ENCODE assay signal across 9 cellular contexts in genomic region chr16:84117482-84117843, GRCh38. TPM values are rescaled to one million over a fixed set of nuclear protein-coding genes. Genes with fewer than 3 reads are reported as not detected.
DNase-seq lines count a peak whose midpoint lies in the region; ATAC-seq, FAIRE-seq and TF ChIP-seq lines count a peak whose summit lies in the region.
"Had no signal": no experiment of that assay in that cellular context is flagged by ENCODE, and none has a peak within 500 bp of the region (broad histone marks: within the 10 kb centered on the region; RNA-seq: fewer than 3 reads in every experiment).

No MANE protein-coding gene starts in this region.

- H4K20me1 ChIP-seq in HepG2 (ENCODE audit: insufficient read depth, low read length) = no peaks in the 10 kb centered on the region

- TF ChIP-seq EP300 in HepG2 (IDR thresholded peaks at IDR 0.05; ENCODE audit: low read depth in 2 of 2, low read length in 2 of 2) (no peak), HepG2 (CRISPR knock-in tag; IDR thresholded peaks at IDR 0.05; ENCODE audit: borderline replicate concordance) (no peak)

- POLR2A ChIA-PET in HepG2 (lab: Yijun Ruan, JAX) = interaction anchor here (0.8 to 6.5 kb wide), 15 partner anchors 11 to 165 kb away, joined by 3 to 142 read pairs (median 6); partner anchors contain the start of genes DNAAF1, HSDL1, OSGIN1 and TAF1C

- H3K9ac ChIP-seq in SK-N-MC (ENCODE audit: insufficient read length) = peak overlapping the region; percentile 93
- H3K9ac ChIP-seq in HepG2 (ENCODE audit: insufficient read depth, low read depth, low read length) = peak overlapping the region; percentile 94

- peaks cover 0 to 3% of the 10 kb centered on the region in 2 experiments; a peak in 1 of 5 replicates for H3K27me3 ChIP-seq in HepG2 (ENCODE audit: control insufficient read depth in 1 of 2, insufficient read depth in 2 of 2, low read length in 2 of 2)

- no peak for TF ChIP-seq POLR2A in HepG2 (IDR thresholded peaks at IDR 0.05; ENCODE audit: insufficient read depth in 1 of 2, low read depth in 2 of 2, low read length in 2 of 2)

- H3K36me3 ChIP-seq in SK-N-MC (ENCODE audit: insufficient read depth, low read length) = no peaks in the 10 kb centered on the region
- H3K36me3 ChIP-seq in HepG2 (replicated peaks in 1 of 2; ENCODE audit: control insufficient read depth in 1 of 2, insufficient read depth in 2 of 2, low read length in 2 of 2) = peaks cover 0 to 3% of the 10 kb centered on the region in 2 experiments; a peak in 1 of 5 replicates

- peak overlapping the region; percentile 91 for H3K4me2 ChIP-seq in HepG2 (ENCODE audit: low read depth, low read length)

- DNase-seq in DMS53 treated with DMSO at 0.1 percent for 48 hours (lab: John Stamatoyannopoulos, UW; ENCODE audit: unreplicated experiment) (peak; percentile 8), SK-N-MC (ENCODE audit: low read depth, low spot score) (no peak), cerebellar cortex (ENCODE audit: low spot score) (peak; percentile 60), HepG2 (ENCODE audit: low spot score) (no peak), NCI-H774 (lab: John Stamatoyannopoulos, UW) (no peak), KBM-7 (no peak)
- peak; percentile 31 to 34 for DNase-seq in stimulated activated CD8-positive, alpha-beta memory T cell treated with anti-CD3 and anti-CD28 coated beads, Interleukin-7, amount 100 ng/mL, for 4 hours (ENCODE audit: low read depth in 2 of 2)

- H2AFZ ChIP-seq in HepG2 (ENCODE audit: low read length) = no peak overlapping the region

- H3K79me2 ChIP-seq in HepG2 (ENCODE audit: insufficient read depth, low read length) = peaks cover 43% of the 10 kb centered on the region

- CTCF ChIA-PET in HepG2 (lab: Yijun Ruan, JAX; ENCODE audit: low intra/inter-chr PET ratio, low total read pairs) = no interaction called here

- intact Hi-C loops in HepG2 (cut with micrococcal nuclease; ENCODE audit: unreplicated experiment) = no loop called here

- peak; percentile 12 for ATAC-seq in HG02943 (IDR thresholded peaks at IDR 0.05; ENCODE audit: low read depth, unreplicated experiment)
- peak; percentile 32 for ATAC-seq in HepG2

- no peak for TF ChIP-seq RAD21 in HepG2 (CRISPR knock-in tag; IDR thresholded peaks at IDR 0.05)

- H3K4me3 ChIP-seq in SK-N-MC (peak overlapping the region; percentile 86), HepG2 (replicated peaks in 1 of 3; ENCODE audit: insufficient read depth in 1 of 3, low read depth in 2 of 3, low read length in 3 of 3) (peak overlapping the region; percentile 92 to 99 (median 93))

- no peak; the same call in 1 of the 2 replicates for TF ChIP-seq CTCF in HepG2 (CRISPR knock-in tag; IDR thresholded peaks at IDR 0.05)

- 8% methylated on average over 13 of the region's 13 CpGs for WGBS in HepG2 (ENCODE audit: low lambda C conversion rate)

- FAIRE-seq in HepG2 (lab: Jason Lieb, UNC) = peak; percentile 28

- H3K27ac ChIP-seq in SK-N-MC (no peak overlapping the region), HepG2 (ENCODE audit: extremely low read length, insufficient read depth, low read length) (peak overlapping the region; percentile 85)

- in situ Hi-C loops in HepG2 (cut with HindIII; ENCODE audit: extremely low pct_ligation_motif_present, low pct_unique_long_range_greater_than_20kb) (no loop called here), KBM-7 (cut with MboI; ENCODE audit: low pct_unique_long_range_greater_than_20kb, low sequenced_read_pairs) (no loop called here)

- H3K9me3 ChIP-seq in SK-N-MC (ENCODE audit: low read depth, low read length) (no peaks in the 10 kb centered on the region), HepG2 (ENCODE audit: low read length) (no peaks in the 10 kb centered on the region)

- BruUV-seq in HepG2 (replicated peaks; lab: Mats Ljungman, UMichigan) = TSS peak; percentile 93

- H3K4me1 ChIP-seq in HepG2 (ENCODE audit: insufficient read depth, low read length) = peaks cover 30% of the 10 kb centered on the region

RNA-seq across cellular contexts. Expression of gene MBTPS1, which starts 0.7 kb away (rescaled TPM):
- total RNA-seq in HepG2 (2016; rRNA removed; fragmentation: Illumina TruSeq; extraction: Trizol) = 42.0 and 56.7 TPM in 2 replicates
- 14.4 and 16.1 TPM in 2 replicates for total RNA-seq in HepG2 (2016; cell fraction: cytosol; rRNA removed; fragmentation: Illumina TruSeq; extraction: Trizol; ENCODE audit: low read depth)
- total RNA-seq in HepG2 (2016; cell fraction: insoluble cytoplasmic fraction; rRNA removed; fragmentation: Illumina TruSeq; extraction: Trizol) = 36.6 and 55.6 TPM in 2 replicates
- 45.4 and 47.4 TPM in 2 replicates for total RNA-seq in HepG2 (2016; cell fraction: membrane; rRNA removed; fragmentation: Illumina TruSeq; extraction: Trizol)
- total RNA-seq in HepG2 (2016; cell fraction: nucleus; rRNA removed; fragmentation: Illumina TruSeq; extraction: Trizol) = 69.1 and 74.7 TPM in 2 replicates
- polyA plus RNA-seq in HepG2 (2011; rRNA removed) = 83.4 and 91.3 TPM in 2 replicates
- polyA plus RNA-seq in HepG2 (2011; cell fraction: cytosol; rRNA removed) = 67.3 and 71.7 TPM in 2 replicates
- 131 and 133 TPM in 2 replicates for polyA plus RNA-seq in HepG2 (2011; cell fraction: nucleus; rRNA removed)
- polyA plus RNA-seq in HepG2 (2012) = 62.6 and 69.2 TPM in 2 replicates
- 8.3 TPM in 2 replicates for polyA plus RNA-seq in HepG2 (2016; cell fraction: cytosol; fragmentation: Illumina TruSeq; extraction: Trizol; ENCODE audit: low read depth)
- 38.4 and 45.1 TPM in 2 replicates for polyA plus RNA-seq in HepG2 (2016; cell fraction: insoluble cytoplasmic fraction; fragmentation: Illumina TruSeq; extraction: Trizol; ENCODE audit: low read depth)
- polyA plus RNA-seq in HepG2 (2016; cell fraction: membrane; fragmentation: Illumina TruSeq; extraction: Trizol; ENCODE audit: low read depth) = 28.8 and 29.8 TPM in 2 replicates
- polyA plus RNA-seq in HepG2 (2016; cell fraction: nucleus; fragmentation: Illumina TruSeq; extraction: Trizol; ENCODE audit: insufficient read depth, low read depth) = 102 and 104 TPM in 2 replicates
- 115 TPM in 2 replicates for polyA minus RNA-seq in HepG2 (2011; rRNA and poly(A)+ RNA removed; ENCODE audit: low replicate concordance)
- 74.7 and 82.8 TPM in 2 replicates for polyA minus RNA-seq in HepG2 (2011; cell fraction: cytosol; rRNA and poly(A)+ RNA removed)
- polyA minus RNA-seq in HepG2 (2011; cell fraction: nucleus; rRNA and poly(A)+ RNA removed) = 177 and 179 TPM in 2 replicates

RNA-seq across cellular contexts. Expression of gene HSDL1, which starts 27.5 kb away (rescaled TPM):
- total RNA-seq in HepG2 (2016; rRNA removed; fragmentation: Illumina TruSeq; extraction: Trizol) = 41.0 and 49.7 TPM in 2 replicates
- 7.8 and 9.0 TPM in 2 replicates for total RNA-seq in HepG2 (2016; cell fraction: cytosol; rRNA removed; fragmentation: Illumina TruSeq; extraction: Trizol; ENCODE audit: low read depth)
- 44.0 and 52.4 TPM in 2 replicates for total RNA-seq in HepG2 (2016; cell fraction: insoluble cytoplasmic fraction; rRNA removed; fragmentation: Illumina TruSeq; extraction: Trizol)
- total RNA-seq in HepG2 (2016; cell fraction: membrane; rRNA removed; fragmentation: Illumina TruSeq; extraction: Trizol) = 24.0 and 24.1 TPM in 2 replicates
- 44.3 and 51.5 TPM in 2 replicates for total RNA-seq in HepG2 (2016; cell fraction: nucleus; rRNA removed; fragmentation: Illumina TruSeq; extraction: Trizol)
- 38.5 and 49.2 TPM in 2 replicates for polyA plus RNA-seq in HepG2 (2011; rRNA removed)
- 16.7 and 25.9 TPM in 2 replicates for polyA plus RNA-seq in HepG2 (2011; cell fraction: cytosol; rRNA removed)
- polyA plus RNA-seq in HepG2 (2011; cell fraction: nucleus; rRNA removed) = 63.7 and 74.4 TPM in 2 replicates
- 37.4 and 44.3 TPM in 2 replicates for polyA plus RNA-seq in HepG2 (2012)
- polyA plus RNA-seq in HepG2 (2016; cell fraction: cytosol; fragmentation: Illumina TruSeq; extraction: Trizol; ENCODE audit: low read depth) = 4.0 and 5.2 TPM in 2 replicates
- polyA plus RNA-seq in HepG2 (2016; cell fraction: insoluble cytoplasmic fraction; fragmentation: Illumina TruSeq; extraction: Trizol; ENCODE audit: low read depth) = 31.8 and 35.8 TPM in 2 replicates
- 9.4 and 9.5 TPM in 2 replicates for polyA plus RNA-seq in HepG2 (2016; cell fraction: membrane; fragmentation: Illumina TruSeq; extraction: Trizol; ENCODE audit: low read depth)
- polyA plus RNA-seq in HepG2 (2016; cell fraction: nucleus; fragmentation: Illumina TruSeq; extraction: Trizol; ENCODE audit: insufficient read depth, low read depth) = 82.3 and 86.1 TPM in 2 replicates
- polyA minus RNA-seq in HepG2 (2011; rRNA and poly(A)+ RNA removed; ENCODE audit: low replicate concordance) = 16.9 and 31.3 TPM in 2 replicates
- polyA minus RNA-seq in HepG2 (2011; cell fraction: cytosol; rRNA and poly(A)+ RNA removed) = 17.4 and 22.4 TPM in 2 replicates
- polyA minus RNA-seq in HepG2 (2011; cell fraction: nucleus; rRNA and poly(A)+ RNA removed) = 37.8 and 49.3 TPM in 2 replicates

RNA-seq across cellular contexts. Expression of gene DNAAF1, which starts 27.6 kb away (rescaled TPM):
- 0.04 TPM in 1 of 2 replicates, not detected in the other for total RNA-seq in HepG2 (2016; rRNA removed; fragmentation: Illumina TruSeq; extraction: Trizol)
- not detected in 2 replicates for total RNA-seq in HepG2 (2016; cell fraction: cytosol; rRNA removed; fragmentation: Illumina TruSeq; extraction: Trizol; ENCODE audit: low read depth)
- total RNA-seq in HepG2 (2016; cell fraction: insoluble cytoplasmic fraction; rRNA removed; fragmentation: Illumina TruSeq; extraction: Trizol) = 0.09 TPM in 1 of 2 replicates, not detected in the other
- 0.21 and 0.28 TPM in 2 replicates for total RNA-seq in HepG2 (2016; cell fraction: membrane; rRNA removed; fragmentation: Illumina TruSeq; extraction: Trizol)
- total RNA-seq in HepG2 (2016; cell fraction: nucleus; rRNA removed; fragmentation: Illumina TruSeq; extraction: Trizol) = 0.22 and 0.25 TPM in 2 replicates
- polyA plus RNA-seq in HepG2 (2011; rRNA removed) = 0.07 TPM in 1 of 2 replicates, not detected in the other
- polyA plus RNA-seq in HepG2 (2011; cell fraction: cytosol; rRNA removed) = not detected in 2 replicates
- 0.10 and 0.48 TPM in 2 replicates for polyA plus RNA-seq in HepG2 (2011; cell fraction: nucleus; rRNA removed)
- 0.09 TPM in 1 of 2 replicates, not detected in the other for polyA plus RNA-seq in HepG2 (2012)
- not detected in 2 replicates for polyA plus RNA-seq in HepG2 (2016; cell fraction: cytosol; fragmentation: Illumina TruSeq; extraction: Trizol; ENCODE audit: low read depth)
- not detected in 2 replicates for polyA plus RNA-seq in HepG2 (2016; cell fraction: insoluble cytoplasmic fraction; fragmentation: Illumina TruSeq; extraction: Trizol; ENCODE audit: low read depth)
- not detected in 2 replicates for polyA plus RNA-seq in HepG2 (2016; cell fraction: membrane; fragmentation: Illumina TruSeq; extraction: Trizol; ENCODE audit: low read depth)
- 0.35 and 0.44 TPM in 2 replicates for polyA plus RNA-seq in HepG2 (2016; cell fraction: nucleus; fragmentation: Illumina TruSeq; extraction: Trizol; ENCODE audit: insufficient read depth, low read depth)
- 0.37 TPM in 1 of 2 replicates, not detected in the other for polyA minus RNA-seq in HepG2 (2011; rRNA and poly(A)+ RNA removed; ENCODE audit: low replicate concordance)
- polyA minus RNA-seq in HepG2 (2011; cell fraction: cytosol; rRNA and poly(A)+ RNA removed) = not detected in 2 replicates
- polyA minus RNA-seq in HepG2 (2011; cell fraction: nucleus; rRNA and poly(A)+ RNA removed) = 0.37 TPM in 1 of 2 replicates, not detected in the other
- total RNA-seq: T-helper 1 cell treated with Interleukin-12 subunit alpha and Interleukin-12 subunit beta and Interleukin-4 antibody, amounts not matched to agents 30 ng/mL and 1 ng/mL, for 36 hours had no signal

Comparison
In these comparisons a context has a peak if more than half of its experiments do, and no peak if none do; other contexts are left out.
1. DNase-seq: peak in DMS53 treated with DMSO at 0.1 percent for 48 hours (single experiment), cerebellar cortex (single experiment) and stimulated activated CD8-positive, alpha-beta memory T cell treated with anti-CD3 and anti-CD28 coated beads, Interleukin-7, amount 100 ng/mL, for 4 hours (2 of 2); none in SK-N-MC (single experiment), HepG2 (single experiment), NCI-H774 (single experiment) and KBM-7 (single experiment).